Comparison of ENCODE assay signal across 8 cellular contexts in the genomic region with DNA sequence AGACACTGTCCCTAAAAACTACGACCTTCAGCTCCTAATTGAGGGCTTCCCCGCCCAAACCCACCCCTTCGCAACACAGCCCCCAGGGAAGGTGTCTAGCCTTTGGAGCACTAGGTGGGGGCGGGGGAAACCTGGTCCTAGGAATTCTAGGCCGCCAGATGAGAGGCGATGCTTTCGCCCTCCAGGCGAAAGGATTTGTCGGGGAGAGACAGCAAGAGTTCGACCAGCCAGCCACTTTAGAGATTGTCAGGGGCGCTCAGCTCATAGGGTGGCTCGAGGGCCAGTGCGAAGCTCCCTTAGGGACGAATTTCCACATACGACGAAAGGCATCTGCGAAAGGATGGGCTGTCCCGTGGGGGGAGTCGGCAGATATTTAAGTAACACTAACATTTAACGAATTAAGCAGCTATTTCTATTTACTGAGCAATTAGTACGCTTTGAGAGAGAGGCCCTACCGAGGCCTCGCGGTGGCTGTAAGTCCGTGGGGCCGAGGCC. TPM values are rescaled to one million over a fixed set of nuclear protein-coding genes. Genes with fewer than 3 reads are reported as not detected.
DNase-seq lines count a peak whose midpoint lies in the region; ATAC-seq, FAIRE-seq and TF ChIP-seq lines count a peak whose summit lies in the region.

No MANE protein-coding gene starts in this region.

- TF ChIP-seq POLR2A in GM12891 (IDR thresholded peaks at IDR 0.05; ENCODE audit: low read depth, low read length): no peak

- H3K36me3 Mint-ChIP-seq in CD4-positive, alpha-beta T cell (ENCODE audit: low read depth): no peaks in the 10 kb centered on the region
- H3K36me3 Mint-ChIP-seq in nephron progenitor cell (ENCODE audit: low read depth): no peaks in the 10 kb centered on the region

- no peak for FAIRE-seq in GM12891 (lab: Jason Lieb, UNC)

- H3K27me3 ChIP-seq in CD4-positive, alpha-beta T cell (ENCODE audit: control insufficient read depth, insufficient read depth, low read length): no peaks in the 10 kb centered on the region
- no peaks in the 10 kb centered on the region for H3K27me3 ChIP-seq in HUES64 (ENCODE audit: insufficient read depth, low read length)

- no peaks in the 10 kb centered on the region for H3K9me3 ChIP-seq in CD4-positive, alpha-beta T cell (ENCODE audit: control insufficient read depth, low read length)
- H3K9me3 ChIP-seq in HUES64 (ENCODE audit: insufficient read depth, low read depth, low read length): no peaks in the 10 kb centered on the region

- no peaks in the 10 kb centered on the region for H3K36me3 ChIP-seq in HUES64 (ENCODE audit: insufficient read depth, low read length)

- 17% methylated on average over 24 of the region's 26 CpGs for WGBS in HUES64

- H3K4me1 Mint-ChIP-seq in CD4-positive, alpha-beta T cell (ENCODE audit: low read depth): peaks cover 22% of the 10 kb centered on the region
- peaks cover 38% of the 10 kb centered on the region for H3K4me1 Mint-ChIP-seq in nephron progenitor cell

- intact Hi-C loops in CD4-positive, alpha-beta T cell (cut with DNase I, micrococcal nuclease): loop anchor here in 1 of 2 experiments (1.0 kb wide), 2 partner anchors 17 to 78 kb away; no protein-coding TSS in a partner anchor

- ATAC-seq in CD4-positive, alpha-beta T cell (ENCODE audit: poor library complexity): peak; percentile 21

- no peak for DNase-seq in CD4-positive, alpha-beta T cell
- DNase-seq in cerebellar cortex (ENCODE audit: low spot score) (peak; percentile 35), nephron progenitor cell (no peak), GM12891 (ENCODE audit: insufficient read length, low spot score) (no peak), CD1c-positive myeloid dendritic cell (ENCODE audit: extremely low spot score) (no peak)
- DNase-seq in stimulated activated CD8-positive, alpha-beta memory T cell treated with anti-CD3 and anti-CD28 coated beads, Interleukin-4, amount 100 ng/mL, for 48 hours: no peak
- no peak for DNase-seq in stimulated activated CD4-positive, alpha-beta T cell treated with anti-CD3 and anti-CD28 coated beads, Interleukin-1b, Interleukin-23, amount 100 ng/mL, for 48 hours

- peaks cover 12% of the 10 kb centered on the region for H3K4me1 ChIP-seq in HUES64 (ENCODE audit: insufficient read depth, low read length)

- H3K4me3 Mint-ChIP-seq in CD4-positive, alpha-beta T cell: peak overlapping the region; percentile 90
- H3K4me3 Mint-ChIP-seq in nephron progenitor cell: peak overlapping the region; percentile 88

- TF ChIP-seq CTCF in CD4-positive, alpha-beta T cell (IDR thresholded peaks at IDR 0.05): no peak
- TF ChIP-seq CTCF in nephron progenitor cell (IDR thresholded peaks at IDR 0.05): peak; percentile 82

- peak overlapping the region; percentile 95 for H3K27ac Mint-ChIP-seq in CD4-positive, alpha-beta T cell
- H3K27ac Mint-ChIP-seq in nephron progenitor cell: peak overlapping the region; percentile 99

- CTCF ChIA-PET in CD4-positive, alpha-beta T cell (lab: Charles Lee): interaction anchor here (0.8 to 3.6 kb wide), 18 partner anchors 10 to 1465 kb away, joined by 3 to 30 read pairs (median 6); partner anchors contain the start of genes BRMS1, CCDC85B, MRPL11 and RIN1

- peak overlapping the region; percentile 50 for H3K9ac ChIP-seq in HUES64 (ENCODE audit: low read depth, low read length)

- peak overlapping the region; percentile 65 for H3K27ac ChIP-seq in CD4-positive, alpha-beta T cell (ENCODE audit: low read depth, low read length)
- H3K27ac ChIP-seq in HUES64 (ENCODE audit: low read depth, low read length): peak overlapping the region; percentile 54; the same call in 1 of the 2 replicates

- H3K4me3 ChIP-seq in HUES64 (ENCODE audit: low read length): peak overlapping the region; percentile 65

- H3K9me3 Mint-ChIP-seq in CD4-positive, alpha-beta T cell: no peaks in the 10 kb centered on the region
- no peaks in the 10 kb centered on the region for H3K9me3 Mint-ChIP-seq in nephron progenitor cell

- POLR2A ChIA-PET in CD4-positive, alpha-beta T cell (lab: Charles Lee): interaction anchor here (0.7 to 3.0 kb wide), 11 partner anchors 15 to 77 kb away, joined by 3 to 39 read pairs (median 13); partner anchors contain the start of genes B4GAT1, BRMS1, SLC29A2 and YIF1A

- peaks cover 4% of the 10 kb centered on the region for H3K27me3 Mint-ChIP-seq in CD4-positive, alpha-beta T cell
- peaks cover 22% of the 10 kb centered on the region for H3K27me3 Mint-ChIP-seq in nephron progenitor cell (ENCODE audit: low read depth, poor library complexity)

TF ChIP-seq in GM12891, 5 proteins besides CTCF, POLR2A, EP300 and RAD21:
- TF ChIP-seq TAF1 (IDR thresholded peaks at IDR 0.05; ENCODE audit: low read depth, low read length) (no peak), PAX5 (IDR thresholded peaks at IDR 0.05; ENCODE audit: insufficient read depth, low read length, severe bottlenecking) (no peak), SPI1 (IDR thresholded peaks at IDR 0.05; ENCODE audit: low read depth, low read length) (no peak), POLR2AphosphoS5 (IDR thresholded peaks at IDR 0.05; ENCODE audit: low read depth, low read length) (no peak), POU2F2 (IDR thresholded peaks at IDR 0.05; ENCODE audit: low read depth, low read length) (no peak)

RNA-seq across cellular contexts. Expression of gene CD248, which starts 5.3 kb away (rescaled TPM):
- 1 to 10 TPM; 3.3 to 3.4 TPM for total RNA-seq in CD4-positive, alpha-beta T cell
- 2.0 TPM for polyA plus RNA-seq in HUES64 (2013, experiment 1 of 2)
- 2.9 TPM for polyA plus RNA-seq in HUES64 (2013, experiment 2 of 2)
- 0.04 TPM for polyA plus RNA-seq in GM12891 (2012; ENCODE audit: low read depth, missing spikeins)

RNA-seq across cellular contexts. Expression of gene TMEM151A, which starts 19.8 kb away (rescaled TPM):
- under 1 TPM; 0.11 to 0.14 TPM for total RNA-seq in CD4-positive, alpha-beta T cell
- polyA plus RNA-seq in HUES64 (2013, experiment 1 of 2): 0.80 TPM
- 0.51 TPM for polyA plus RNA-seq in HUES64 (2013, experiment 2 of 2)
- polyA plus RNA-seq in GM12891 (2012; ENCODE audit: low read depth, missing spikeins): 0.18 TPM

RNA-seq across cellular contexts. Expression of gene YIF1A, which starts 22.6 kb away (rescaled TPM):
- 10 to 100 TPM; 17.4 to 21.1 TPM for total RNA-seq in CD4-positive, alpha-beta T cell
- polyA plus RNA-seq in HUES64 (2013, experiment 1 of 2): 49.8 TPM
- polyA plus RNA-seq in HUES64 (2013, experiment 2 of 2): 44.6 TPM
- 58.0 TPM for polyA plus RNA-seq in GM12891 (2012; ENCODE audit: low read depth, missing spikeins)

RNA-seq across cellular contexts. Expression of gene RIN1, which starts 24.7 kb away (rescaled TPM):
- total RNA-seq in CD4-positive, alpha-beta T cell: 1 to 10 TPM; 1.2 to 1.6 TPM
- polyA plus RNA-seq in HUES64 (2013, experiment 1 of 2): 2.5 TPM
- 3.3 TPM for polyA plus RNA-seq in HUES64 (2013, experiment 2 of 2)
- 0.14 TPM for polyA plus RNA-seq in GM12891 (2012; ENCODE audit: low read depth, missing spikeins)

RNA-seq across cellular contexts. Expression of gene BRMS1, which starts 33.4 kb away (rescaled TPM):
- total RNA-seq in CD4-positive, alpha-beta T cell: 10 to 100 TPM; 52.7 to 58.4 TPM
- 39.2 TPM for polyA plus RNA-seq in HUES64 (2013, experiment 1 of 2)
- polyA plus RNA-seq in HUES64 (2013, experiment 2 of 2): 33.9 TPM
- polyA plus RNA-seq in GM12891 (2012; ENCODE audit: low read depth, missing spikeins): 38.6 TPM
